ENCODE assay signal across 27 cellular contexts in genomic region chr7:133727476-133728214, GRCh38.
"Had no signal": no experiment of that assay in that cellular context is flagged by ENCODE, and none has a peak within 500 bp of the region (broad histone marks: within the 10 kb centered on the region; RNA-seq: fewer than 3 reads in every experiment).

No MANE protein-coding gene starts in this region.

- H2AFZ ChIP-seq: hepatocyte, neural progenitor cell had no signal

- H3K36me3 ChIP-seq: colonic mucosa, esophagus muscularis mucosa, gastroesophageal sphincter, heart left ventricle, left ventricle myocardium inferior, lower lobe of right lung, neural progenitor cell, prostate gland, spleen, tibial nerve, upper lobe of left lung had no signal

- H3K27me3 Mint-ChIP-seq: naive thymus-derived CD4-positive, alpha-beta T cell; stimulated activated memory B cell treated with anti-CD40 and anti-IgM and Interleukin-4, amounts not matched to agents 10 μg/mL and 1 μg/mL and 100 μg/mL, for 72 hours had no signal

- H3K4me1 Mint-ChIP-seq: neural progenitor cell; stimulated activated memory B cell treated with anti-CD40 and anti-IgM and Interleukin-4, amounts not matched to agents 10 μg/mL and 1 μg/mL and 100 μg/mL, for 72 hours had no signal

- H3K4me2 ChIP-seq: hepatocyte, neural progenitor cell had no signal

- H3K27ac Mint-ChIP-seq: mesothelial cell of epicardium; naive thymus-derived CD4-positive, alpha-beta T cell; nephron; neural progenitor cell; stimulated activated memory B cell treated with anti-CD40 and anti-IgM and Interleukin-4, amounts not matched to agents 10 μg/mL and 1 μg/mL and 100 μg/mL, for 72 hours had no signal

- H3K4me1 ChIP-seq: colonic mucosa, esophagus muscularis mucosa, foreskin keratinocyte, gastroesophageal sphincter, heart left ventricle, left ventricle myocardium inferior, lower lobe of right lung, neural progenitor cell, prostate gland, spleen, testis, tibial nerve, upper lobe of left lung had no signal

- ATAC-seq: foreskin keratinocyte; gastroesophageal sphincter; heart left ventricle; left cardiac atrium; lower lobe of right lung; naive thymus-derived CD4-positive, alpha-beta T cell; right cardiac atrium; stimulated activated memory B cell treated with anti-CD40 and anti-IgM and Interleukin-4, amounts not matched to agents 10 μg/mL and 1 μg/mL and 100 μg/mL, for 72 hours; stimulated activated naive CD8-positive, alpha-beta T cell treated with anti-CD3 and anti-CD28 coated beads, Interleukin-15, Interleukin-2, amounts not matched to agents 100 U/mL and 50 U/mL, for 24 hours had no signal

- H3K9ac ChIP-seq: neural progenitor cell had no signal

- DNase-seq: colonic mucosa; dermis blood vessel endothelial cell; effector memory CD4-positive, alpha-beta T cell; foreskin keratinocyte; heart left ventricle; left cardiac atrium; left ventricle myocardium inferior; lower lobe of right lung; naive thymus-derived CD4-positive, alpha-beta T cell; nucleus accumbens; right cardiac atrium; spleen; stimulated activated CD4-positive, alpha-beta T cell treated with anti-CD3 and anti-CD28 coated beads, Interleukin-4, amount 100 ng/mL, for 4 hours; stimulated activated naive CD8-positive, alpha-beta T cell treated with anti-CD3 and anti-CD28 coated beads, Interleukin-15, Interleukin-2, amounts not matched to agents 100 U/mL and 50 U/mL, for 24 hours; substantia nigra; testis had no signal

- H3K27me3 ChIP-seq: colonic mucosa, esophagus muscularis mucosa, foreskin keratinocyte, gastroesophageal sphincter, heart left ventricle, hepatocyte, neural progenitor cell, spleen, testis, tibial nerve, upper lobe of left lung had no signal

- H3K4me3 ChIP-seq: colonic mucosa, esophagus muscularis mucosa, gastroesophageal sphincter, heart left ventricle, hepatocyte, left ventricle myocardium inferior, lower lobe of right lung, neural progenitor cell, prostate gland, skin epidermis, spleen, testis, tibial nerve, upper lobe of left lung had no signal

- H3K4me3 Mint-ChIP-seq: mesothelial cell of epicardium; naive thymus-derived CD4-positive, alpha-beta T cell; nephron; neural progenitor cell; stimulated activated memory B cell treated with anti-CD40 and anti-IgM and Interleukin-4, amounts not matched to agents 10 μg/mL and 1 μg/mL and 100 μg/mL, for 72 hours had no signal

- H3K27ac ChIP-seq: colonic mucosa, esophagus muscularis mucosa, foreskin keratinocyte, gastroesophageal sphincter, heart left ventricle, hepatocyte, left ventricle myocardium inferior, lower lobe of right lung, neural progenitor cell, prostate gland, skin epidermis, spleen, testis, tibial nerve, upper lobe of left lung had no signal

- H3K9me3 ChIP-seq: colonic mucosa, esophagus muscularis mucosa, gastroesophageal sphincter, heart left ventricle, left ventricle myocardium inferior, lower lobe of right lung, prostate gland, spleen, testis, tibial nerve, upper lobe of left lung had no signal

- H3K36me3 Mint-ChIP-seq: neural progenitor cell had no signal
